Comparison of ENCODE assay signal across 8 cellular contexts in the genomic region with DNA sequence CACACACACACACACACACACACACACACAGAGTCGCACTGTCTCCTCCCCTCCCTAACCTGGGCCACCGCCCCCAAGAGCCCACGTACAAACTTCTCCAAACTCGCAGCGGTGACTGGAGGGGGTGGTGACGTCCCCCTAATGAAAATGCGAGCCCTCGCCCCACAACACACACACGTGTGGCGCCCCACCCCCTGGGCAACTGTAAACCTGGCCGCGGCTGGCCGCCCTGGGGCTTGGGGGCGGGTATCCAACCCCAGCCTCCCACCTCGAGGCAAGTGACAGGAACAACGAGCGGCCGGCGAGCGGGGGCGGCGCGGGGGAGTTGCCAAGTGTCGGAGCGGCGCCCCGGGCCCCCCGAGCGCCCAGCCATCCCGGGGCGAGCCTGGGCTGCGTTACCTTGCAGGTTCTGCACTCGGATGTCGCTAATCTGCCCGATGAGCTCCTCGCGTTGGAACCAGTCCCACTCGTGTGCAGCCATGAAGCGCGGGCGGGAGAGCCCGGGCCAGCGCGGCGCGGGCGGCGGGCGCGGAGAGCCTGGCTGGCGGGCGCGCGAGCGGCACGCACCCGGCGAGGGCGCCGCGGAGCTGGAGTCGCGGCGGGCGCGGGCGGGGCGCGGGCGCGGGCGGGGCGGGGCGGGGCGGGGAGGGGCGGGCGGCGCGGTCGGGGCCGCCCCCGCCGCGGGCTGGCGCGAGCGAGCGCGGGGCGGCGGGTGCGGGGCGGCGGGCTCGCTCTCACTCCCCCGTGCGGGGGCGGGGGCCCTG. TPM values are rescaled to one million over a fixed set of nuclear protein-coding genes. Genes with fewer than 3 reads are reported as not detected.
DNase-seq lines count a peak whose midpoint lies in the region; ATAC-seq, FAIRE-seq and TF ChIP-seq lines count a peak whose summit lies in the region.

A gene with protein sequence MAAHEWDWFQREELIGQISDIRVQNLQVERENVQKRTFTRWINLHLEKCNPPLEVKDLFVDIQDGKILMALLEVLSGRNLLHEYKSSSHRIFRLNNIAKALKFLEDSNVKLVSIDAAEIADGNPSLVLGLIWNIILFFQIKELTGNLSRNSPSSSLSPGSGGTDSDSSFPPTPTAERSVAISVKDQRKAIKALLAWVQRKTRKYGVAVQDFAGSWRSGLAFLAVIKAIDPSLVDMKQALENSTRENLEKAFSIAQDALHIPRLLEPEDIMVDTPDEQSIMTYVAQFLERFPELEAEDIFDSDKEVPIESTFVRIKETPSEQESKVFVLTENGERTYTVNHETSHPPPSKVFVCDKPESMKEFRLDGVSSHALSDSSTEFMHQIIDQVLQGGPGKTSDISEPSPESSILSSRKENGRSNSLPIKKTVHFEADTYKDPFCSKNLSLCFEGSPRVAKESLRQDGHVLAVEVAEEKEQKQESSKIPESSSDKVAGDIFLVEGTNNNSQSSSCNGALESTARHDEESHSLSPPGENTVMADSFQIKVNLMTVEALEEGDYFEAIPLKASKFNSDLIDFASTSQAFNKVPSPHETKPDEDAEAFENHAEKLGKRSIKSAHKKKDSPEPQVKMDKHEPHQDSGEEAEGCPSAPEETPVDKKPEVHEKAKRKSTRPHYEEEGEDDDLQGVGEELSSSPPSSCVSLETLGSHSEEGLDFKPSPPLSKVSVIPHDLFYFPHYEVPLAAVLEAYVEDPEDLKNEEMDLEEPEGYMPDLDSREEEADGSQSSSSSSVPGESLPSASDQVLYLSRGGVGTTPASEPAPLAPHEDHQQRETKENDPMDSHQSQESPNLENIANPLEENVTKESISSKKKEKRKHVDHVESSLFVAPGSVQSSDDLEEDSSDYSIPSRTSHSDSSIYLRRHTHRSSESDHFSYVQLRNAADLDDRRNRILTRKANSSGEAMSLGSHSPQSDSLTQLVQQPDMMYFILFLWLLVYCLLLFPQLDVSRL (minus strand): TSS at position 597 of the 764 bp plus-strand sequence. CDS start 116 bp downstream, at position 481.

- no peak for TF ChIP-seq POLR2A in endothelial cell of umbilical vein (IDR thresholded peaks at IDR 0.05; ENCODE audit: low read depth, low read length)

- POLR2A ChIA-PET in activated CD4-positive, alpha-beta memory T cell treated with anti-CD3 and anti-CD28 coated beads, Interleukin-2, amount 10 ng/mL, durations not matched to agents 7 days and 5 days (lab: Charles Lee) = interaction anchor here (1.9 kb wide), 1 partner anchor 162 kb away, joined by 4 read pairs; the partner anchor contains the start of gene DICER1
- POLR2A ChIA-PET in endothelial cell of umbilical vein (lab: Charles Lee) = no interaction called here

- H3K4me2 ChIP-seq in endothelial cell of umbilical vein (ENCODE audit: insufficient read depth, low read length) = peak within 1 kb of the TSS; percentile 61

- TF ChIP-seq CTCF in AG09309 (IDR thresholded peaks at IDR 0.05; ENCODE audit: control insufficient read depth, insufficient read depth, low read depth, low read length, missing control alignments) (no peak), endothelial cell of umbilical vein (IDR thresholded peaks at IDR 0.05; ENCODE audit: extremely low read depth in 1 of 2, insufficient read depth in 1 of 2, low read depth in 1 of 2, low read length in 2 of 2) (no peak), thoracic aorta (IDR thresholded peaks at IDR 0.05) (no peak)

- H3K9me3 Mint-ChIP-seq in activated CD4-positive, alpha-beta memory T cell treated with anti-CD3 and anti-CD28 coated beads, Interleukin-2, amount 10 ng/mL, durations not matched to agents 7 days and 5 days = no peaks in the 10 kb centered on the region

- H2AFZ ChIP-seq in endothelial cell of umbilical vein (ENCODE audit: low read depth, low read length) = peak within 1 kb of the TSS; percentile 94

- H3K4me1 ChIP-seq in endothelial cell of umbilical vein (ENCODE audit: control insufficient read depth, extremely low read depth, insufficient read depth, low read length) = peaks cover 3% of the 10 kb centered on the region
- H3K4me1 ChIP-seq in mucosa of stomach (ENCODE audit: control insufficient read depth, insufficient read depth, low read length) = peaks cover 46% of the 10 kb centered on the region
- peaks cover 0 to 21% of the 10 kb centered on the region in 2 donors for H3K4me1 ChIP-seq in thoracic aorta (ENCODE audit: control insufficient read depth in 1 of 2, low read depth in 2 of 2)

- peak within 1 kb of the TSS; percentile 63 for H3K4me3 Mint-ChIP-seq in activated CD4-positive, alpha-beta memory T cell treated with anti-CD3 and anti-CD28 coated beads, Interleukin-2, amount 10 ng/mL, durations not matched to agents 7 days and 5 days

- H3K9ac ChIP-seq in endothelial cell of umbilical vein (replicated peaks; ENCODE audit: extremely low read depth, insufficient read depth, low read length) (peak within 1 kb of the TSS; percentile 24), mucosa of stomach (ENCODE audit: low read length) (peak within 1 kb of the TSS; percentile 79)

- peaks cover 19% of the 10 kb centered on the region for H3K4me1 Mint-ChIP-seq in activated CD4-positive, alpha-beta memory T cell treated with anti-CD3 and anti-CD28 coated beads, Interleukin-2, amount 10 ng/mL, durations not matched to agents 7 days and 5 days

- ATAC-seq in thoracic aorta (ENCODE audit: insufficient number of reproducible peaks, low FRiP score, low read depth) (no peak), GM18870 (IDR thresholded peaks at IDR 0.05; ENCODE audit: unreplicated experiment) (no peak)

- H3K27me3 ChIP-seq in MG63 (no peaks in the 10 kb centered on the region), endothelial cell of umbilical vein (ENCODE audit: control insufficient read depth in 2 of 2, insufficient read depth in 2 of 2, low read length in 2 of 2) (peaks cover 2% of the 10 kb centered on the region in 2 experiments), mucosa of stomach (ENCODE audit: control insufficient read depth, insufficient read depth, low read length) (no peaks in the 10 kb centered on the region), thoracic aorta (replicated peaks; ENCODE audit: insufficient read depth) (no peaks in the 10 kb centered on the region)

- no peaks in the 10 kb centered on the region for H4K20me1 ChIP-seq in endothelial cell of umbilical vein (replicated peaks; ENCODE audit: control insufficient read depth, extremely low read depth, insufficient read depth, low read length)

- H3K36me3 Mint-ChIP-seq in activated CD4-positive, alpha-beta memory T cell treated with anti-CD3 and anti-CD28 coated beads, Interleukin-2, amount 10 ng/mL, durations not matched to agents 7 days and 5 days (ENCODE audit: low read depth) = no peaks in the 10 kb centered on the region

- peak; percentile 59 for FAIRE-seq in GM18507 (lab: Jason Lieb, UNC)
- FAIRE-seq in endothelial cell of umbilical vein (lab: Jason Lieb, UNC) = no peak

- DNase-seq in AG09309 (ENCODE audit: low read depth) = no peak
- DNase-seq in GM18507 (ENCODE audit: extremely low spot score, insufficient read length, low read depth) = no peak
- DNase-seq in MG63 = peak; percentile 16
- DNase-seq in activated CD4-positive, alpha-beta memory T cell treated with anti-CD3 and anti-CD28 coated beads, Interleukin-2, amount 10 ng/mL, durations not matched to agents 7 days and 5 days = peak; percentile 22
- DNase-seq in endothelial cell of umbilical vein (ENCODE audit: low read depth, low spot score) = peak; percentile 25
- DNase-seq in thoracic aorta (ENCODE audit: low spot score) = no peak

- H3K27ac ChIP-seq in endothelial cell of umbilical vein (ENCODE audit: insufficient read depth, low read depth, low read length) = no peak within 1 kb of the TSS
- peak within 1 kb of the TSS in 1 of 2 donors; percentile 20 for H3K27ac ChIP-seq in thoracic aorta

- dilution Hi-C loops in endothelial cell of umbilical vein (cut with MboI; ENCODE audit: extremely low pct_ligation_motif_present, low sequenced_read_pairs) = no loop called here

- BruUV-seq in endothelial cell of umbilical vein (replicated peaks; lab: Mats Ljungman, UMichigan) = no TSS peak

- intact Hi-C loops in endothelial cell of umbilical vein (cut with micrococcal nuclease) = loop anchor here (2.0 to 5.0 kb wide), 3 partner anchors 72 to 163 kb away; partner anchors contain the start of gene DICER1

- H3K9me3 ChIP-seq in MG63 (no peaks in the 10 kb centered on the region), endothelial cell of umbilical vein (replicated peaks; ENCODE audit: control insufficient read depth, insufficient read depth, low read length) (no peaks in the 10 kb centered on the region), mucosa of stomach (ENCODE audit: control insufficient read depth, low read length) (no peaks in the 10 kb centered on the region), thoracic aorta (no peaks in the 10 kb centered on the region)

- H3K27ac Mint-ChIP-seq in activated CD4-positive, alpha-beta memory T cell treated with anti-CD3 and anti-CD28 coated beads, Interleukin-2, amount 10 ng/mL, durations not matched to agents 7 days and 5 days = no peak within 1 kb of the TSS

- CTCF ChIA-PET in activated CD4-positive, alpha-beta memory T cell treated with anti-CD3 and anti-CD28 coated beads, Interleukin-2, amount 10 ng/mL, durations not matched to agents 7 days and 5 days (lab: Charles Lee) = interaction anchor here (0.6 kb wide), 1 partner anchor 381 kb away, joined by 3 read pairs; no protein-coding TSS in a partner anchor
- CTCF ChIA-PET in endothelial cell of umbilical vein (lab: Charles Lee) = interaction anchor here (0.7 to 1.1 kb wide), 2 partner anchors 41 to 162 kb away, joined by 4 read pairs; partner anchors contain the start of gene DICER1

- peaks cover 58% of the 10 kb centered on the region for H3K27me3 Mint-ChIP-seq in activated CD4-positive, alpha-beta memory T cell treated with anti-CD3 and anti-CD28 coated beads, Interleukin-2, amount 10 ng/mL, durations not matched to agents 7 days and 5 days

- no peaks in the 10 kb centered on the region for H3K9me1 ChIP-seq in endothelial cell of umbilical vein (replicated peaks; ENCODE audit: control insufficient read depth, extremely low read depth, insufficient read depth, low read length)

- no peaks in the 10 kb centered on the region for H3K79me2 ChIP-seq in endothelial cell of umbilical vein (ENCODE audit: control insufficient read depth, insufficient read depth, low read length)

- H3K4me3 ChIP-seq in AG09309 (ENCODE audit: control insufficient read depth, low read depth, low read length) = peak within 1 kb of the TSS; percentile 18
- H3K4me3 ChIP-seq in MG63 = peak within 1 kb of the TSS; percentile 50
- peak within 1 kb of the TSS; percentile 45 to 75 (median 50) for H3K4me3 ChIP-seq in endothelial cell of umbilical vein (replicated peaks in 1 of 3; ENCODE audit: insufficient read depth in 1 of 3, low read depth in 1 of 3, low read length in 3 of 3)
- H3K4me3 ChIP-seq in mucosa of stomach (ENCODE audit: low read length) = peak within 1 kb of the TSS; percentile 62
- H3K4me3 ChIP-seq in thoracic aorta = peak within 1 kb of the TSS; percentile 81

- H3K36me3 ChIP-seq in MG63 (no peaks in the 10 kb centered on the region), endothelial cell of umbilical vein (ENCODE audit: control insufficient read depth in 2 of 2, extremely low read depth in 1 of 2, insufficient read depth in 2 of 2, low read length in 2 of 2) (no peaks in the 10 kb centered on the region), mucosa of stomach (ENCODE audit: control insufficient read depth, insufficient read depth, low read length) (no peaks in the 10 kb centered on the region), thoracic aorta (no peaks in the 10 kb centered on the region)

RNA-seq across cellular contexts. Expression of the gene that starts here (rescaled TPM):
- 0.35 and 1.2 TPM in 2 replicates for total RNA-seq in MG63 (2014; rRNA removed; shearing (Covaris generic); ENCODE audit: low replicate concordance)
- under 1 TPM; 0.33 to 0.48 TPM for total RNA-seq in activated CD4-positive, alpha-beta memory T cell treated with anti-CD3 and anti-CD28 coated beads, Interleukin-2, amount 10 ng/mL, durations not matched to agents 7 days and 5 days
- total RNA-seq in endothelial cell of umbilical vein = 8.4 and 9.6 TPM in 2 replicates
- polyA plus RNA-seq in endothelial cell of umbilical vein = 0.67 and 0.72 TPM in 2 replicates
- 1.4 and 1.6 TPM in 2 replicates for polyA plus RNA-seq in endothelial cell of umbilical vein (2011; cell fraction: cytosol; rRNA removed)
- polyA plus RNA-seq in endothelial cell of umbilical vein (2011; cell fraction: nucleus; rRNA removed) = 5.6 and 6.1 TPM in 2 replicates
- polyA plus RNA-seq in endothelial cell of umbilical vein (2012) = 4.0 and 5.9 TPM in 2 replicates
- 2.8 and 3.2 TPM in 2 replicates for polyA minus RNA-seq in endothelial cell of umbilical vein
- polyA minus RNA-seq in endothelial cell of umbilical vein (2011; cell fraction: cytosol; rRNA and poly(A)+ RNA removed) = 1.0 TPM
- 4.1 and 5.3 TPM in 2 replicates for polyA minus RNA-seq in endothelial cell of umbilical vein (2011; cell fraction: nucleus; rRNA and poly(A)+ RNA removed)
- 10 to 100 TPM in 1 of 2 donors, 1 to 10 TPM in 1; 7.3 to 10.4 TPM for total RNA-seq in thoracic aorta

Comparison
In these comparisons a context has a peak if more than half of its experiments do, and no peak if none do; other contexts are left out.
1. Peak in DNase-seq in activated CD4-positive, alpha-beta memory T cell treated with anti-CD3 and anti-CD28 coated beads, Interleukin-2, amount 10 ng/mL, durations not matched to agents 7 days and 5 days; RNA of the gene not detected or under 1 TPM.
2. DNase-seq: peak in MG63 (single experiment) and endothelial cell of umbilical vein (single experiment); none in AG09309 (single experiment), GM18507 (single experiment) and thoracic aorta (single experiment).
3. H3K4me3 ChIP-seq: peak in every context shown above with its lines; median percentile 81 in thoracic aorta; 62 in mucosa of stomach; 50 in MG63; 50 in endothelial cell of umbilical vein; 18 in AG09309.